Comparison of ENCODE assay signal across 8 cellular contexts in genomic region chr5:91266184-91266705, GRCh38.
DNase-seq lines count a peak whose midpoint lies in the region; ATAC-seq and TF ChIP-seq lines count a peak whose summit lies in the region.

No MANE protein-coding gene starts in this region.

- POLR2A ChIA-PET in T-cell (lab: Charles Lee): no interaction called here

- H3K4me3 ChIP-seq in tibial artery: no peak overlapping the region

- peak in 1 of 2 experiments; percentile 34 for TF ChIP-seq CTCF in tibial artery (IDR thresholded peaks at IDR 0.05)

- CTCF ChIA-PET in activated naive CD4-positive, alpha-beta T cell treated with anti-CD3 and anti-CD28 coated beads, Interleukin-2, amount 10 ng/mL, durations not matched to agents 7 days and 5 days (lab: Charles Lee): interaction anchor here (0.9 to 1.3 kb wide), 4 partner anchors 14 to 119 kb away, joined by 3 to 4 read pairs (median 4); no protein-coding TSS in a partner anchor
- CTCF ChIA-PET in T-cell (lab: Charles Lee): interaction anchor here in 1 of 2 donors (2.0 kb wide), 1 partner anchor 119 kb away, joined by 10 read pairs; no protein-coding TSS in a partner anchor

- peaks cover 23% of the 10 kb centered on the region for H3K4me1 Mint-ChIP-seq in activated naive CD4-positive, alpha-beta T cell treated with anti-CD3 and anti-CD28 coated beads, Interleukin-2, amount 10 ng/mL, durations not matched to agents 7 days and 5 days
- H3K4me1 Mint-ChIP-seq in T-cell: peaks cover 16 to 24% (median 20%) of the 10 kb centered on the region in 3 donors

- H3K27me3 ChIP-seq in tibial artery: no peaks in the 10 kb centered on the region

- no peak overlapping the region for H3K27ac ChIP-seq in tibial artery

- no peak for DNase-seq in activated naive CD4-positive, alpha-beta T cell treated with anti-CD3 and anti-CD28 coated beads, Interleukin-2, amount 10 ng/mL, durations not matched to agents 7 days and 5 days
- DNase-seq in activated naive CD4-positive, alpha-beta T cell treated with anti-CD3 and anti-CD28 coated beads, Interleukin-2, amount 50 U/mL, for 16 hours: no peak
- DNase-seq in T-cell: no peak
- DNase-seq in Right ventricle myocardium superior: no peak
- no peak for DNase-seq in NCI-H2081 (lab: John Stamatoyannopoulos, UW)
- DNase-seq in tibial artery: no peak
- DNase-seq in NCI-H1092 (lab: John Stamatoyannopoulos, UW): no peak

- H3K4me3 Mint-ChIP-seq in activated naive CD4-positive, alpha-beta T cell treated with anti-CD3 and anti-CD28 coated beads, Interleukin-2, amount 10 ng/mL, durations not matched to agents 7 days and 5 days: no peak overlapping the region
- no peak overlapping the region for H3K4me3 Mint-ChIP-seq in T-cell

- H3K9me3 ChIP-seq in tibial artery: no peaks in the 10 kb centered on the region

- peaks cover 0 to 13% (median 6%) of the 10 kb centered on the region in 4 donors for H3K4me1 ChIP-seq in tibial artery

- H3K27ac Mint-ChIP-seq in activated naive CD4-positive, alpha-beta T cell treated with anti-CD3 and anti-CD28 coated beads, Interleukin-2, amount 10 ng/mL, durations not matched to agents 7 days and 5 days: peak overlapping the region; percentile 12
- peak overlapping the region in 1 of 2 donors; percentile 10 for H3K27ac Mint-ChIP-seq in T-cell

- H3K9me3 Mint-ChIP-seq in activated naive CD4-positive, alpha-beta T cell treated with anti-CD3 and anti-CD28 coated beads, Interleukin-2, amount 10 ng/mL, durations not matched to agents 7 days and 5 days: no peaks in the 10 kb centered on the region
- no peaks in the 10 kb centered on the region for H3K9me3 Mint-ChIP-seq in T-cell

- no peaks in the 10 kb centered on the region for H3K36me3 ChIP-seq in tibial artery

- no peaks in the 10 kb centered on the region for H3K36me3 Mint-ChIP-seq in activated naive CD4-positive, alpha-beta T cell treated with anti-CD3 and anti-CD28 coated beads, Interleukin-2, amount 10 ng/mL, durations not matched to agents 7 days and 5 days
- H3K36me3 Mint-ChIP-seq in T-cell: no peaks in the 10 kb centered on the region

- peaks cover 21% of the 10 kb centered on the region for H3K27me3 Mint-ChIP-seq in activated naive CD4-positive, alpha-beta T cell treated with anti-CD3 and anti-CD28 coated beads, Interleukin-2, amount 10 ng/mL, durations not matched to agents 7 days and 5 days
- H3K27me3 Mint-ChIP-seq in T-cell: no peaks in the 10 kb centered on the region

- peak; percentile 62 for ATAC-seq in HG03095 (IDR thresholded peaks at IDR 0.05; ENCODE audit: unreplicated experiment)
- peak; percentile 37 to 57 (median 50) for ATAC-seq in T-cell (replicated peaks in 1 of 4)
- ATAC-seq in Right ventricle myocardium superior (ENCODE audit: poor library complexity): peak; percentile 83

- intact Hi-C loops in Right ventricle myocardium superior (cut with DNase I): no loop called here
- intact Hi-C loops in tibial artery (cut with DNase I; ENCODE audit: low total_unique reads): loop anchor here (10.0 kb wide), 1 partner anchor 161 kb away; no protein-coding TSS in a partner anchor
